Comparison of ENCODE assay signal across 1 cellular context in genomic region chr10:86755454-86755739, GRCh38.
TF ChIP-seq lines count a peak whose summit lies in the region.

No MANE protein-coding gene starts in this region.

TF ChIP-seq in SK-N-SH treated with all-trans-retinoic acid at 6 μM for 48 hours, 23 proteins besides CTCF, POLR2A, EP300 and RAD21 (continued from another document):
- no peak for TF ChIP-seq CREB5 (CRISPR knock-in tag; IDR thresholded peaks at IDR 0.05; ENCODE audit: low read depth)
TF ChIP-seq in SK-N-SH treated with all-trans-retinoic acid at 6 μM for 48 hours: peak in this region for 0.
